In genomic region chr16:67833418-67834241, GRCh38 we compare ENCODE assay signal across 8 cellular contexts. TPM values are rescaled to one million over a fixed set of nuclear protein-coding genes. Genes with fewer than 3 reads are reported as not detected.
DNase-seq lines count a peak whose midpoint lies in the region; ATAC-seq and TF ChIP-seq lines count a peak whose summit lies in the region.

No MANE protein-coding gene starts in this region.

- peaks cover 4% of the 10 kb centered on the region for H3K79me1 ChIP-seq in trophoblast cell (ENCODE audit: low read length)

- no peak overlapping the region for H3K23ac ChIP-seq in trophoblast cell (ENCODE audit: low read length)

- no peaks in the 10 kb centered on the region for H3K9me3 ChIP-seq in cardiac muscle cell (ENCODE audit: low read depth)
- H3K9me3 ChIP-seq in trophoblast cell (ENCODE audit: insufficient read depth, low read depth, low read length) = peaks cover 5% of the 10 kb centered on the region
- no peaks in the 10 kb centered on the region for H3K9me3 ChIP-seq in transverse colon

- H3K18ac ChIP-seq in trophoblast cell (ENCODE audit: low read length) = peak overlapping the region; percentile 77

- peak overlapping the region; percentile 85 for H3K27ac Mint-ChIP-seq in activated naive CD8-positive, alpha-beta T cell treated with anti-CD3 and anti-CD28 coated beads, Interleukin-2, amount 10 ng/mL, durations not matched to agents 7 days and 5 days

- H2BK120ac ChIP-seq in trophoblast cell (ENCODE audit: insufficient read depth, low read length, poor library complexity) = peak overlapping the region; percentile 27

- TF ChIP-seq POLR2A in transverse colon (IDR thresholded peaks at IDR 0.05) = peak; percentile 70

- in situ Hi-C loops in transverse colon (cut with MboI; ENCODE audit: low pct_ligation_motif_present in 1 of 4, low pct_unique_long_range_greater_than_20kb in 1 of 4, low sequenced_read_pairs in 3 of 4) = no loop called here

- peak overlapping the region; percentile 75 for H3K4me2 ChIP-seq in trophoblast cell (ENCODE audit: low read length)

- H4K91ac ChIP-seq in trophoblast cell (ENCODE audit: low read depth, low read length) = peak overlapping the region; percentile 59

- POLR2A ChIA-PET in activated naive CD8-positive, alpha-beta T cell treated with anti-CD3 and anti-CD28 coated beads, Interleukin-2, amount 10 ng/mL, durations not matched to agents 7 days and 5 days (lab: Charles Lee) = interaction anchor here (0.6 to 2.4 kb wide), 13 partner anchors 9 to 312 kb away, joined by 3 to 21 read pairs (median 4); partner anchors contain the start of genes CENPT, NUTF2, PSMB10 and RANBP10

- ATAC-seq in HG02642 (IDR thresholded peaks at IDR 0.05; ENCODE audit: poor library complexity, unreplicated experiment) = peak; percentile 96
- peak; percentile 98 for ATAC-seq in activated naive CD8-positive, alpha-beta T cell treated with anti-CD3 and anti-CD28 coated beads, Interleukin-2, amount 10 ng/mL, durations not matched to agents 7 days and 5 days (ENCODE audit: low read depth)

- peaks cover 11% of the 10 kb centered on the region for H3K27me3 ChIP-seq in cardiac muscle cell
- H3K27me3 ChIP-seq in trophoblast cell (ENCODE audit: insufficient read depth, low read length) = no peaks in the 10 kb centered on the region
- H3K27me3 ChIP-seq in transverse colon = no peaks in the 10 kb centered on the region

- H4K8ac ChIP-seq in trophoblast cell (ENCODE audit: low read depth, low read length) = peak overlapping the region; percentile 84

- peaks cover 9% of the 10 kb centered on the region for H3K36me3 Mint-ChIP-seq in activated naive CD8-positive, alpha-beta T cell treated with anti-CD3 and anti-CD28 coated beads, Interleukin-2, amount 10 ng/mL, durations not matched to agents 7 days and 5 days

- TF ChIP-seq EP300 in transverse colon (IDR thresholded peaks at IDR 0.05; ENCODE audit: low read depth) = no peak

- H3K4me3 Mint-ChIP-seq in activated naive CD8-positive, alpha-beta T cell treated with anti-CD3 and anti-CD28 coated beads, Interleukin-2, amount 10 ng/mL, durations not matched to agents 7 days and 5 days = peak overlapping the region; percentile 89

- H3K36me3 ChIP-seq in cardiac muscle cell = peaks cover 8% of the 10 kb centered on the region
- peaks cover 39 to 40% of the 10 kb centered on the region in 2 experiments for H3K36me3 ChIP-seq in trophoblast cell (ENCODE audit: control insufficient read depth in 1 of 2, insufficient read depth in 2 of 2, low read length in 2 of 2)
- H3K36me3 ChIP-seq in transverse colon = peaks cover 0 to 10% (median 0%) of the 10 kb centered on the region in 4 donors

- H2BK12ac ChIP-seq in trophoblast cell (ENCODE audit: low read length) = no peak overlapping the region

- peaks cover 6% of the 10 kb centered on the region for H3K79me2 ChIP-seq in trophoblast cell (ENCODE audit: control insufficient read depth, insufficient read depth, low read length, poor library complexity)

- H2AFZ ChIP-seq in trophoblast cell (ENCODE audit: insufficient read depth, low read length, poor library complexity) = peak overlapping the region; percentile 66

- no peaks in the 10 kb centered on the region for H3K27me3 Mint-ChIP-seq in activated naive CD8-positive, alpha-beta T cell treated with anti-CD3 and anti-CD28 coated beads, Interleukin-2, amount 10 ng/mL, durations not matched to agents 7 days and 5 days

- H2BK5ac ChIP-seq in trophoblast cell (ENCODE audit: low read depth, low read length, poor library complexity) = peak overlapping the region; percentile 34

- H3K4me3 ChIP-seq in GM12865 (ENCODE audit: low read depth, low read length) (peak overlapping the region; percentile 94), cardiac muscle cell (peak overlapping the region; percentile 39), trophoblast cell (ENCODE audit: low read depth, low read length) (peak overlapping the region; percentile 85), transverse colon (peak overlapping the region; percentile 71 to 97 (median 84))

- TF ChIP-seq CTCF in GM12865 (IDR thresholded peaks at IDR 0.05; ENCODE audit: insufficient read depth, low read depth, low read length, missing control alignments) (no peak), cardiac muscle cell (IDR thresholded peaks at IDR 0.05; ENCODE audit: low read depth, low read length) (no peak), transverse colon (IDR thresholded peaks at IDR 0.05) (no peak)

- peak overlapping the region; percentile 67 for H4K12ac ChIP-seq in trophoblast cell (ENCODE audit: low read depth, low read length)

- intact Hi-C loops in transverse colon (cut with DNase I; ENCODE audit: low total_unique reads) = no loop called here

- peak; percentile 94 for DNase-seq in GM12865 (ENCODE audit: low read depth)
- DNase-seq in NCI-H1105 (lab: John Stamatoyannopoulos, UW) = peak; percentile 66
- peak; percentile 81 for DNase-seq in SKM-1 treated with dmso at 0.1 percent for 144 hours (lab: John Stamatoyannopoulos, UW; ENCODE audit: unreplicated experiment)
- peak; percentile 94 for DNase-seq in activated naive CD8-positive, alpha-beta T cell treated with anti-CD3 and anti-CD28 coated beads, Interleukin-2, amount 10 ng/mL, durations not matched to agents 7 days and 5 days
- peak; percentile 91 to 96 for DNase-seq in cardiac muscle cell (ENCODE audit: low read depth in 1 of 2, low spot score in 1 of 2)
- DNase-seq in trophoblast cell = peak; percentile 87 to 95
- DNase-seq in transverse colon = peak; percentile 96

- H3K27ac ChIP-seq in cardiac muscle cell (no peak overlapping the region), trophoblast cell (ENCODE audit: low read depth, low read length) (no peak overlapping the region), transverse colon (peak overlapping the region; percentile 71 to 86 (median 84))

- H3K14ac ChIP-seq in trophoblast cell (ENCODE audit: low read length) = peak overlapping the region; percentile 65

- H2AK5ac ChIP-seq in trophoblast cell (ENCODE audit: low read length) = no peak overlapping the region

- H3K4me1 ChIP-seq in cardiac muscle cell (ENCODE audit: low read depth) (peaks cover 4% of the 10 kb centered on the region), trophoblast cell (ENCODE audit: control insufficient read depth in 1 of 2, insufficient read depth in 2 of 2, low read length in 2 of 2) (peaks cover 8 to 16% of the 10 kb centered on the region in 2 experiments), transverse colon (peaks cover 0 to 18% (median 9%) of the 10 kb centered on the region in 4 donors)

- H3K4me1 Mint-ChIP-seq in activated naive CD8-positive, alpha-beta T cell treated with anti-CD3 and anti-CD28 coated beads, Interleukin-2, amount 10 ng/mL, durations not matched to agents 7 days and 5 days = peaks cover 14% of the 10 kb centered on the region

- WGBS in trophoblast cell (ENCODE audit: extremely low coverage, insufficient coverage, insufficient read length) = no CpG with 5 or more reads among the region's 49 CpGs
- WGBS in transverse colon (ENCODE audit: low coverage in 1 of 2), 2 donors = 0% methylated on average over 39 of the region's 49 CpGs; no CpG with 5 or more reads in 1 of the 2 donors

- H3K4ac ChIP-seq in trophoblast cell (ENCODE audit: low read depth, low read length) = peak overlapping the region; percentile 59

- no peaks in the 10 kb centered on the region for H3K9me3 Mint-ChIP-seq in activated naive CD8-positive, alpha-beta T cell treated with anti-CD3 and anti-CD28 coated beads, Interleukin-2, amount 10 ng/mL, durations not matched to agents 7 days and 5 days

- H3K9ac ChIP-seq in trophoblast cell (ENCODE audit: low read length) = peak overlapping the region; percentile 80

RNA-seq across cellular contexts. Expression of gene THAP11, which starts 8.5 kb away (rescaled TPM):
- 10 to 100 TPM; 48.1 to 50.1 TPM for total RNA-seq in activated naive CD8-positive, alpha-beta T cell treated with anti-CD3 and anti-CD28 coated beads, Interleukin-2, amount 10 ng/mL, durations not matched to agents 7 days and 5 days
- total RNA-seq in cardiac muscle cell (75.3 and 80.7 TPM in 2 replicates), transverse colon (10 to 100 TPM; 24.7 to 44.1 (median 32.7) TPM)
- 61.3 and 68.3 TPM in 2 replicates for polyA plus RNA-seq in cardiac muscle cell
- polyA plus RNA-seq in trophoblast cell (2013) = 13.3 and 13.7 TPM in 2 replicates

RNA-seq across cellular contexts. Expression of gene NUTF2, which starts 13.1 kb away (rescaled TPM):
- 10 to 100 TPM; 88.4 TPM for total RNA-seq in activated naive CD8-positive, alpha-beta T cell treated with anti-CD3 and anti-CD28 coated beads, Interleukin-2, amount 10 ng/mL, durations not matched to agents 7 days and 5 days
- 77.6 and 213 TPM in 2 replicates for total RNA-seq in cardiac muscle cell
- 220 and 235 TPM in 2 replicates for polyA plus RNA-seq in cardiac muscle cell
- 401 and 408 TPM in 2 replicates for polyA plus RNA-seq in trophoblast cell (2013)
- total RNA-seq in transverse colon = 100 to 1,000 TPM in 1 of 4 donors, 10 to 100 TPM in 3; 75.2 to 131 (median 89.0) TPM

RNA-seq across cellular contexts. Expression of gene CENPT, which starts 13.9 kb away (rescaled TPM):
- total RNA-seq in activated naive CD8-positive, alpha-beta T cell treated with anti-CD3 and anti-CD28 coated beads, Interleukin-2, amount 10 ng/mL, durations not matched to agents 7 days and 5 days = 10 to 100 TPM; 84.0 to 90.7 TPM
- 42.1 and 61.8 TPM in 2 replicates for total RNA-seq in cardiac muscle cell
- 65.2 and 70.2 TPM in 2 replicates for polyA plus RNA-seq in cardiac muscle cell
- 59.1 and 62.1 TPM in 2 replicates for polyA plus RNA-seq in trophoblast cell (2013)
- total RNA-seq in transverse colon = 100 to 1,000 TPM in 2 of 4 donors, 10 to 100 TPM in 2; 58.2 to 248 (median 100) TPM

RNA-seq across cellular contexts. Expression of gene TSNAXIP1, which starts 26.9 kb away (rescaled TPM):
- total RNA-seq in activated naive CD8-positive, alpha-beta T cell treated with anti-CD3 and anti-CD28 coated beads, Interleukin-2, amount 10 ng/mL, durations not matched to agents 7 days and 5 days = under 1 TPM in 1 of 2 experiments, not detected in 1; 0.40 TPM
- 1.1 and 4.0 TPM in 2 replicates for total RNA-seq in cardiac muscle cell
- 1.7 and 3.0 TPM in 2 replicates for polyA plus RNA-seq in cardiac muscle cell
- 0.37 and 0.49 TPM in 2 replicates for polyA plus RNA-seq in trophoblast cell (2013)
- under 1 TPM in 1 of 4 donors, not detected in 3; 0.55 TPM for total RNA-seq in transverse colon

RNA-seq across cellular contexts. Expression of gene RANBP10, which starts 27.3 kb away (rescaled TPM):
- 10 to 100 TPM; 23.1 to 23.2 TPM for total RNA-seq in activated naive CD8-positive, alpha-beta T cell treated with anti-CD3 and anti-CD28 coated beads, Interleukin-2, amount 10 ng/mL, durations not matched to agents 7 days and 5 days
- total RNA-seq in cardiac muscle cell = 7.4 and 8.0 TPM in 2 replicates
- polyA plus RNA-seq in cardiac muscle cell = 13.4 and 13.6 TPM in 2 replicates
- polyA plus RNA-seq in trophoblast cell (2013) = 17.3 and 17.4 TPM in 2 replicates
- total RNA-seq in transverse colon = 10 to 100 TPM; 15.1 to 32.9 (median 19.1) TPM

Comparison
In these comparisons a context has a peak if more than half of its experiments do, and no peak if none do; other contexts are left out.
1. H3K4me3 ChIP-seq: peak in every context shown above with its lines; median percentile 94 in GM12865; 85 in trophoblast cell; 84 in transverse colon; 39 in cardiac muscle cell.
2. H3K27ac ChIP-seq: peak in transverse colon (4 of 4); none in cardiac muscle cell (single experiment) and trophoblast cell (single experiment).
3. Peak in every context shown above with its lines, with median percentiles within 50 percentile points of each other: DNase-seq.